In genomic region chr13:56459291-56459690, GRCh38 we compare ENCODE assay signal across 25 cellular contexts.
"Had no signal": no experiment of that assay in that cellular context is flagged by ENCODE, and none has a peak within 500 bp of the region (broad histone marks: within the 10 kb centered on the region; RNA-seq: fewer than 3 reads in every experiment).

No MANE protein-coding gene starts in this region.

- ATAC-seq: left lobe of liver; natural killer cell; pancreas; right lobe of liver; stimulated activated memory B cell treated with anti-CD40 and anti-IgM and Interleukin-4, amounts not matched to agents 10 μg/mL and 1 μg/mL and 100 μg/mL, for 72 hours; stimulated activated naive CD8-positive, alpha-beta T cell treated with anti-CD3 and anti-CD28 coated beads, Interleukin-15, amount 100 ng/mL, for 72 hours had no signal

- H3K4me3 ChIP-seq: heart right ventricle, hepatocyte, lung, pancreas, prostate gland, right lobe of liver, smooth muscle cell, tibial nerve, uterus had no signal

- H3K36me3 ChIP-seq: heart right ventricle, pancreas, prostate gland, right lobe of liver, tibial nerve, uterus had no signal

- H3K4me1 ChIP-seq: heart right ventricle, pancreas, prostate gland, right lobe of liver, tibial nerve, uterus had no signal

- H3K9me3 ChIP-seq: pancreas, prostate gland, right lobe of liver, uterus had no signal

- H3K27ac ChIP-seq: heart right ventricle, hepatocyte, pancreas, prostate gland, right lobe of liver, tibial nerve, uterus had no signal

- H2AFZ ChIP-seq: hepatocyte had no signal

- H3K79me2 ChIP-seq: hepatocyte had no signal

- DNase-seq: heart right ventricle; islet precursor cell; mesendoderm; naive B cell; natural killer cell; nephron progenitor cell; pancreas; posterior cingulate gyrus; retina; right lobe of liver; stimulated activated CD4-positive, alpha-beta T cell treated with anti-CD3 and anti-CD28 coated beads, Interleukin-1b, Interleukin-23, amount 100 ng/mL, for 48 hours; stimulated activated CD4-positive, alpha-beta T cell treated with anti-CD3 and anti-CD28 coated beads, Interleukin-2, amount 100 ng/mL, for 48 hours; stimulated activated CD4-positive, alpha-beta T cell treated with anti-CD3 and anti-CD28 coated beads, Interleukin-4, amount 100 ng/mL, for 4 hours; stimulated activated CD8-positive, alpha-beta memory T cell treated with anti-CD3 and anti-CD28 coated beads, Interleukin-4, amount 100 ng/mL, for 48 hours; stimulated activated naive CD4-positive, alpha-beta T cell treated with Interleukin-2 at 50 U/mL for 16 hours; stimulated activated naive CD8-positive, alpha-beta T cell treated with anti-CD3 and anti-CD28 coated beads, Interleukin-15, amount 100 ng/mL, for 72 hours; substantia nigra; uterus had no signal

- H3K4me2 ChIP-seq: hepatocyte, smooth muscle cell had no signal

- H3K27me3 ChIP-seq: heart right ventricle, hepatocyte, pancreas, right lobe of liver, uterus had no signal
